ENCODE assay signal across 14 cellular contexts in the genomic region with DNA sequence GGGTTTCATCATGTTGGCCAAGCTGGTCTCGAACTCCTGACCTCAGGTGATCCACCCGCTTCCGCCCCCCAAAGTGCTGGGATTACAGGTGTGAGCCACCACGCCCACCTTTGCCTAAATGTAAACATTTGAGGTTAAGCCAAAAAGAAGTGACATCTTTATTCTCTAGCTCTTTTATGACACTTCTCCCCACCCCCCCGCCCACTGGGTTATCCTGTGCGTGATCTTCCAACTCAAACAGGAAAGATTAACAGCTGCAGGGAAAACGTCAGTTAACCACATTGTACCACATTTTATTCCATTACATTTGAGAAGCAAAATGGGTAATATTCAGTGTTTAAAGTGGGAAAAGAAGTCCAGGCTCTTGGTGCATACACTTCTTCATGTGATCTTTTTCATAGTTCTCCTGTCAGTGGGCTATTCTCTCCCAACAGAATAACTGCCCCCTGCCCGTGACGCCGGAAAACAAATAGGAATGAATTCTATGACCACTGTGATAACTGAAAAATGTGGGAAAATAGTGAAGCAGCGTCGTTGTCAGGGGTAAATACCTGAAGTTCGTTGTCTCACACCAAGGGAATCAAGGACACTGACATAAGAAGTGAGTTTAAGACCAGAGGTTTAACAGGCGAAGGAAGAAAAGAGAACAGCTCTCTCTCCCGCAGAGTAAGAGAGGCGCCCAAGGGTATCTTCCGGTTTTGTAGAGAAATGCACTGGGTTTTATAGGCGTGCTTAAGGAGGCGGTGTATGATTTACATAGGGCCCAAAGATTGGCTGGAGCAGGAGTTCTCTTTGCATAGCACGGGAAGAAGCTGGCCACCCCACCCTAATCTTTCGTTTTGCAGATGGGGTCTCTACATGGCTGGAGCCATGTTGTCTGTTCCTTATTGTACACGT. TPM values are rescaled to one million over a fixed set of nuclear protein-coding genes. Genes with fewer than 3 reads are reported as not detected.
A peak's percentile ranks its signal among the peaks of the same experiment; 100 is the strongest.
DNase-seq lines count a peak whose midpoint lies in the region; ATAC-seq lines count a peak whose summit lies in the region.
"Had no signal": no experiment of that assay in that cellular context is flagged by ENCODE, and none has a peak within 500 bp of the region (broad histone marks: within the 10 kb centered on the region; RNA-seq: fewer than 3 reads in every experiment).

No MANE protein-coding gene starts in this region.

- CTCF ChIA-PET in activated CD4-positive, alpha-beta T cell treated with anti-CD3 and anti-CD28 coated beads, Interleukin-2, amount 10 ng/mL, durations not matched to agents 7 days and 5 days (lab: Charles Lee): interaction anchor here (1.4 kb wide), 1 partner anchor 9 kb away, joined by 3 read pairs; no protein-coding TSS in a partner anchor
- CTCF ChIA-PET in activated CD8-positive, alpha-beta memory T cell treated with anti-CD3 and anti-CD28 coated beads, Interleukin-2, amount 10 ng/mL, durations not matched to agents 7 days and 5 days (lab: Charles Lee): interaction anchor here (0.9 kb wide), 1 partner anchor 9 kb away, joined by 3 read pairs; the partner anchor contains the start of gene SRD5A3

- in situ Hi-C loops in KBM-7 (cut with MboI; ENCODE audit: low pct_unique_long_range_greater_than_20kb, low sequenced_read_pairs): no loop called here

- peaks cover 10% of the 10 kb centered on the region for H3K4me1 Mint-ChIP-seq in activated CD4-positive, alpha-beta T cell treated with anti-CD3 and anti-CD28 coated beads, Interleukin-2, amount 10 ng/mL, durations not matched to agents 7 days and 5 days
- H3K4me1 Mint-ChIP-seq in activated CD8-positive, alpha-beta memory T cell treated with anti-CD3 and anti-CD28 coated beads, Interleukin-2, amount 10 ng/mL, durations not matched to agents 7 days and 5 days: peaks cover 3% of the 10 kb centered on the region

- peaks cover 3% of the 10 kb centered on the region for H3K27me3 Mint-ChIP-seq in activated CD4-positive, alpha-beta T cell treated with anti-CD3 and anti-CD28 coated beads, Interleukin-2, amount 10 ng/mL, durations not matched to agents 7 days and 5 days
- peaks cover 12% of the 10 kb centered on the region for H3K27me3 Mint-ChIP-seq in activated CD8-positive, alpha-beta memory T cell treated with anti-CD3 and anti-CD28 coated beads, Interleukin-2, amount 10 ng/mL, durations not matched to agents 7 days and 5 days

- no peak for ATAC-seq in GM21423 (IDR thresholded peaks at IDR 0.05; ENCODE audit: unreplicated experiment)
- ATAC-seq in activated CD8-positive, alpha-beta memory T cell treated with anti-CD3 and anti-CD28 coated beads, Interleukin-2, amount 10 ng/mL, durations not matched to agents 7 days and 5 days: no peak

- POLR2A ChIA-PET in activated CD4-positive, alpha-beta T cell treated with anti-CD3 and anti-CD28 coated beads, Interleukin-2, amount 10 ng/mL, durations not matched to agents 7 days and 5 days (lab: Charles Lee): no interaction called here

- H3K4me3 Mint-ChIP-seq in activated CD4-positive, alpha-beta T cell treated with anti-CD3 and anti-CD28 coated beads, Interleukin-2, amount 10 ng/mL, durations not matched to agents 7 days and 5 days: no peak overlapping the region
- no peak overlapping the region for H3K4me3 Mint-ChIP-seq in activated CD8-positive, alpha-beta memory T cell treated with anti-CD3 and anti-CD28 coated beads, Interleukin-2, amount 10 ng/mL, durations not matched to agents 7 days and 5 days
- H3K4me3 Mint-ChIP-seq: memory B cell had no signal

- H3K9me3 Mint-ChIP-seq in activated CD4-positive, alpha-beta T cell treated with anti-CD3 and anti-CD28 coated beads, Interleukin-2, amount 10 ng/mL, durations not matched to agents 7 days and 5 days: no peaks in the 10 kb centered on the region
- no peaks in the 10 kb centered on the region for H3K9me3 Mint-ChIP-seq in activated CD8-positive, alpha-beta memory T cell treated with anti-CD3 and anti-CD28 coated beads, Interleukin-2, amount 10 ng/mL, durations not matched to agents 7 days and 5 days (ENCODE audit: low read depth)
- H3K9me3 Mint-ChIP-seq: memory B cell had no signal

- DNase-seq in activated CD4-positive, alpha-beta T cell treated with anti-CD3 and anti-CD28 coated beads for 48 hours: peak; percentile 32
- no peak for DNase-seq in activated CD4-positive, alpha-beta T cell treated with anti-CD3 and anti-CD28 coated beads, Interleukin-2, amount 10 ng/mL, durations not matched to agents 7 days and 5 days
- DNase-seq in KBM-7 (peak; percentile 94), SK-N-DZ (ENCODE audit: low spot score) (peak; percentile 17), dermis blood vessel endothelial cell (peak; percentile 43), GDM1 (lab: John Stamatoyannopoulos, UW) (no peak)
- DNase-seq in activated CD8-positive, alpha-beta memory T cell treated with anti-CD3 and anti-CD28 coated beads, Interleukin-2, amount 10 ng/mL, durations not matched to agents 7 days and 5 days: no peak
- DNase-seq: foreskin fibroblast, NCI-H1105 treated with DMSO at 0.1 percent for 48 hours, SHP77 treated with DMSO at 0.1 percent for 48 hours, thyroid gland, WERI-Rb-1 had no signal

- no peak overlapping the region for H3K27ac Mint-ChIP-seq in activated CD4-positive, alpha-beta T cell treated with anti-CD3 and anti-CD28 coated beads, Interleukin-2, amount 10 ng/mL, durations not matched to agents 7 days and 5 days
- no peak overlapping the region for H3K27ac Mint-ChIP-seq in activated CD8-positive, alpha-beta memory T cell treated with anti-CD3 and anti-CD28 coated beads, Interleukin-2, amount 10 ng/mL, durations not matched to agents 7 days and 5 days
- H3K27ac Mint-ChIP-seq: memory B cell had no signal

- no peaks in the 10 kb centered on the region for H3K36me3 Mint-ChIP-seq in activated CD4-positive, alpha-beta T cell treated with anti-CD3 and anti-CD28 coated beads, Interleukin-2, amount 10 ng/mL, durations not matched to agents 7 days and 5 days (ENCODE audit: low read depth)
- no peaks in the 10 kb centered on the region for H3K36me3 Mint-ChIP-seq in activated CD8-positive, alpha-beta memory T cell treated with anti-CD3 and anti-CD28 coated beads, Interleukin-2, amount 10 ng/mL, durations not matched to agents 7 days and 5 days
- H3K36me3 Mint-ChIP-seq: memory B cell had no signal

RNA-seq across cellular contexts. Expression of gene SRD5A3, which starts 9.7 kb away (rescaled TPM):
- 10 to 100 TPM in 1 of 2 experiments, 1 to 10 TPM in 1; 8.3 to 10.3 TPM for total RNA-seq in activated CD4-positive, alpha-beta T cell treated with anti-CD3 and anti-CD28 coated beads, Interleukin-2, amount 10 ng/mL, durations not matched to agents 7 days and 5 days
- 1.9 and 2.9 TPM in 2 replicates for polyA plus RNA-seq in SK-N-DZ (2014; cell fraction: cytosol; rRNA removed)
- polyA plus RNA-seq in SK-N-DZ (2014; cell fraction: nucleus; rRNA removed): 0.51 and 1.6 TPM in 2 replicates
- total RNA-seq in dermis blood vessel endothelial cell: 9.2 and 12.7 TPM in 2 replicates
- 1 to 10 TPM; 8.8 to 9.7 TPM for total RNA-seq in activated CD8-positive, alpha-beta memory T cell treated with anti-CD3 and anti-CD28 coated beads, Interleukin-2, amount 10 ng/mL, durations not matched to agents 7 days and 5 days

RNA-seq across cellular contexts. Expression of gene TMEM165, which starts 59.4 kb away (rescaled TPM):
- total RNA-seq in activated CD4-positive, alpha-beta T cell treated with anti-CD3 and anti-CD28 coated beads, Interleukin-2, amount 10 ng/mL, durations not matched to agents 7 days and 5 days: 10 to 100 TPM; 61.8 to 61.9 TPM
- 54.5 and 61.5 TPM in 2 replicates for polyA plus RNA-seq in SK-N-DZ (2014; cell fraction: cytosol; rRNA removed)
- 50.6 and 59.4 TPM in 2 replicates for polyA plus RNA-seq in SK-N-DZ (2014; cell fraction: nucleus; rRNA removed)
- total RNA-seq in dermis blood vessel endothelial cell: 129 and 169 TPM in 2 replicates
- total RNA-seq in activated CD8-positive, alpha-beta memory T cell treated with anti-CD3 and anti-CD28 coated beads, Interleukin-2, amount 10 ng/mL, durations not matched to agents 7 days and 5 days: 10 to 100 TPM; 77.2 to 82.2 TPM

Comparison
In these comparisons a context has a peak if more than half of its experiments do, and no peak if none do; other contexts are left out.
1. DNase-seq: peak in activated CD4-positive, alpha-beta T cell treated with anti-CD3 and anti-CD28 coated beads for 48 hours (single experiment), KBM-7 (single experiment), SK-N-DZ (single experiment) and dermis blood vessel endothelial cell (single experiment); none in activated CD4-positive, alpha-beta T cell treated with anti-CD3 and anti-CD28 coated beads, Interleukin-2, amount 10 ng/mL, durations not matched to agents 7 days and 5 days (single experiment), GDM1 (single experiment) and activated CD8-positive, alpha-beta memory T cell treated with anti-CD3 and anti-CD28 coated beads, Interleukin-2, amount 10 ng/mL, durations not matched to agents 7 days and 5 days (single experiment).